In the genomic region with DNA sequence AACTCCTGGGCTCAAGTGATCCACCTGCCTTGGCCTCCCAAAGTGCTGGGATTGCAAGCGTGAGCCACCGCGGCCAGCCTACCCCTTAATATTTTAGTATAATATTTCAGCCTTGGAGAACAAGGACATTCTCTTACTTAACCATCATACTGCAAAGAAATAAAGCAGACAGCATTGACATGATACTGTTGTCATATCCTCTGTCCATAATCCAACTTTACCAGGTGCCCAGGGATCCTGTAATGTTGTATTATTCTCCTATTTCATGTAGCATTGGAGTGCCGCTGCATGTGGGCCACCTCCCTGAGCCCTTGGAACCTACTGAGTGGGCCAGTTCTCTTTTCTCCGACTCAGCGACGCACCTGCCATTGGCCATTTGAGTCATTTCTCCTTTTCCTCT, we compare ENCODE assay signal across 19 cellular contexts. TPM values are rescaled to one million over a fixed set of nuclear protein-coding genes. Genes with fewer than 3 reads are reported as not detected.
DNase-seq lines count a peak whose midpoint lies in the region; ATAC-seq, FAIRE-seq and TF ChIP-seq lines count a peak whose summit lies in the region.
"Had no signal": no experiment of that assay in that cellular context is flagged by ENCODE, and none has a peak within 500 bp of the region (broad histone marks: within the 10 kb centered on the region; RNA-seq: fewer than 3 reads in every experiment).

No MANE protein-coding gene starts in this region.

- H2AFZ ChIP-seq in astrocyte (ENCODE audit: low read depth, low read length) (no peak overlapping the region), osteoblast (ENCODE audit: low read length) (no peak overlapping the region)
- H2AFZ ChIP-seq: GM23338 had no signal

- H3K9me3 ChIP-seq in T-helper 17 cell (ENCODE audit: control insufficient read depth, low read length, poor library complexity, severe bottlenecking): no peaks in the 10 kb centered on the region
- H3K9me3 ChIP-seq in astrocyte (ENCODE audit: insufficient read depth, low read depth, low read length): no peaks in the 10 kb centered on the region
- no peaks in the 10 kb centered on the region for H3K9me3 ChIP-seq in osteoblast (ENCODE audit: low read depth, low read length)

- ATAC-seq in T-helper 17 cell: no peak
- ATAC-seq in left colon: no peak
- no peak for ATAC-seq in HG02571 (IDR thresholded peaks at IDR 0.05; ENCODE audit: unreplicated experiment)
- ATAC-seq: GM23338, HCT116 had no signal

- H3K27me3 ChIP-seq in astrocyte (ENCODE audit: insufficient read depth, low read length) (no peaks in the 10 kb centered on the region), osteoblast (ENCODE audit: insufficient read depth, low read length) (no peaks in the 10 kb centered on the region)

- no peak overlapping the region for H3K27ac Mint-ChIP-seq in T-helper 17 cell
- H3K27ac Mint-ChIP-seq in astrocyte (ENCODE audit: unreplicated experiment): peak overlapping the region; percentile 62
- H3K27ac Mint-ChIP-seq: GM23338, H9 had no signal

- no peaks in the 10 kb centered on the region for H3K27me3 Mint-ChIP-seq in T-helper 17 cell
- no peaks in the 10 kb centered on the region for H3K27me3 Mint-ChIP-seq in astrocyte (ENCODE audit: low read depth, unreplicated experiment)
- H3K27me3 Mint-ChIP-seq: CD4-positive, alpha-beta memory T cell had no signal

- H3K4me3 Mint-ChIP-seq in T-helper 17 cell (peak overlapping the region; percentile 45), astrocyte (ENCODE audit: unreplicated experiment) (no peak overlapping the region)
- H3K4me3 Mint-ChIP-seq: CD4-positive, alpha-beta memory T cell; GM23338; H9 had no signal

- no peak overlapping the region for H3K4me3 ChIP-seq in astrocyte (ENCODE audit: insufficient read depth, low read depth, low read length)
- no peak overlapping the region for H3K4me3 ChIP-seq in osteoblast (ENCODE audit: insufficient read depth, low read length)
- H3K4me3 ChIP-seq: GM23338 had no signal

- H3K79me2 ChIP-seq in astrocyte (ENCODE audit: insufficient read depth, low read length): peaks cover 9% of the 10 kb centered on the region
- H3K79me2 ChIP-seq in osteoblast (ENCODE audit: insufficient read depth, low read length): peaks cover 16% of the 10 kb centered on the region

- H3K4me1 ChIP-seq in astrocyte (ENCODE audit: insufficient read depth, low read length) (no peaks in the 10 kb centered on the region), osteoblast (ENCODE audit: insufficient read depth, low read length) (no peaks in the 10 kb centered on the region)

- H3K36me3 ChIP-seq in astrocyte (ENCODE audit: insufficient read depth, low read length): peaks cover 5% of the 10 kb centered on the region
- peaks cover 16% of the 10 kb centered on the region for H3K36me3 ChIP-seq in osteoblast (ENCODE audit: insufficient read depth, low read length)

- no peak overlapping the region for H3K27ac ChIP-seq in astrocyte (ENCODE audit: low read depth, low read length)
- H3K27ac ChIP-seq in osteoblast (ENCODE audit: low read depth, low read length): no peak overlapping the region

- no peak overlapping the region for H3K4me2 ChIP-seq in astrocyte (ENCODE audit: low read length)
- no peak overlapping the region for H3K4me2 ChIP-seq in osteoblast (ENCODE audit: insufficient read depth, low read length)
- H3K4me2 ChIP-seq: GM23338 had no signal

- no peak for TF ChIP-seq CTCF in astrocyte (IDR thresholded peaks at IDR 0.05; ENCODE audit: insufficient read depth, low read depth, low read length)
- TF ChIP-seq CTCF in osteoblast (IDR thresholded peaks at IDR 0.05; ENCODE audit: extremely low read depth, low read depth, low read length): no peak

- H3K9ac ChIP-seq in astrocyte (ENCODE audit: low read length): no peak overlapping the region

- intact Hi-C loops in left colon (cut with DNase I, micrococcal nuclease): no loop called here

- DNase-seq in T-helper 17 cell: no peak
- no peak for DNase-seq in astrocyte (ENCODE audit: low read depth)
- DNase-seq in osteoblast (ENCODE audit: insufficient read length, low spot score, missing footprints): peak; percentile 15
- no peak for DNase-seq in HUDEP-2 (lab: John Stamatoyannopoulos, UW; ENCODE audit: unreplicated experiment in 76 of 76)
- no peak for DNase-seq in left colon
- DNase-seq: C1 segment of cervical spinal cord; Calu3; CD4-positive, alpha-beta memory T cell; COR-L47; DMS53; DMS79 treated with DMSO at 0.1 percent for 48 hours; GF-D8; H9 had no signal

- H4K20me1 ChIP-seq in astrocyte (ENCODE audit: insufficient read depth, low read length): peaks cover 54% of the 10 kb centered on the region
- peaks cover 16% of the 10 kb centered on the region for H4K20me1 ChIP-seq in osteoblast (ENCODE audit: insufficient read depth, low read length)

- H3K36me3 Mint-ChIP-seq in T-helper 17 cell (ENCODE audit: low read depth) (no peaks in the 10 kb centered on the region), astrocyte (ENCODE audit: low read depth, unreplicated experiment) (peaks cover 4% of the 10 kb centered on the region)

- no peak for FAIRE-seq in astrocyte (lab: Jason Lieb, UNC)
- FAIRE-seq: GM12891, GM18507 had no signal

- H3K9me3 Mint-ChIP-seq in astrocyte (ENCODE audit: unreplicated experiment): no peaks in the 10 kb centered on the region
- H3K9me3 Mint-ChIP-seq: GM23338, H9 had no signal

- peaks cover 5% of the 10 kb centered on the region for H3K4me1 Mint-ChIP-seq in T-helper 17 cell
- H3K4me1 Mint-ChIP-seq in astrocyte (ENCODE audit: low read depth, unreplicated experiment): no peaks in the 10 kb centered on the region

RNA-seq across cellular contexts. Expression of a gene that starts 21.4 kb away (rescaled TPM):
- total RNA-seq in T-helper 17 cell (under 1 TPM in 1 of 2 donors, not detected in 1; 0.70 TPM), astrocyte (159 and 170 TPM in 2 replicates), osteoblast (136 and 144 TPM in 2 replicates), left colon (10 to 100 TPM in 1 of 2 donors, 1 to 10 TPM in 1; 9.6 to 29.6 TPM)
- total RNA-seq: CD4-positive, alpha-beta memory T cell; G401 had no signal

RNA-seq across cellular contexts. Expression of a gene that starts 53.6 kb away (rescaled TPM):
- total RNA-seq in T-helper 17 cell (100 to 1,000 TPM; 742 to 873 TPM), astrocyte (79.4 and 89.9 TPM in 2 replicates), osteoblast (55.7 and 56.6 TPM in 2 replicates), left colon (100 to 1,000 TPM; 260 to 285 TPM)

Comparison
In these comparisons a context has a peak if more than half of its experiments do, and no peak if none do; other contexts are left out.
1. RNA of a gene that starts 21.4 kb away (total RNA-seq): 159 to 170 TPM in astrocyte, 136 to 144 TPM in osteoblast and 9.6 to 29.6 TPM in left colon; 0.70 TPM in T-helper 17 cell; every median in the first group is over 4 times any median in the second.